16 cellular contexts compared by ENCODE assay signal in genomic region chr19:57829316-57829715, GRCh38. TPM values are rescaled to one million over a fixed set of nuclear protein-coding genes. Genes with fewer than 3 reads are reported as not detected.
DNase-seq lines count a peak whose midpoint lies in the region; ATAC-seq, FAIRE-seq and TF ChIP-seq lines count a peak whose summit lies in the region.
"Had no signal": no experiment of that assay in that cellular context is flagged by ENCODE, and none has a peak within 500 bp of the region (broad histone marks: within the 10 kb centered on the region; RNA-seq: fewer than 3 reads in every experiment).

No MANE protein-coding gene starts in this region.

- no peak overlapping the region for H3K14ac ChIP-seq in trophoblast cell (ENCODE audit: low read length)

- H3K79me2 ChIP-seq in trophoblast cell (ENCODE audit: control insufficient read depth, insufficient read depth, low read length, poor library complexity) = peaks cover 14% of the 10 kb centered on the region

- no peak overlapping the region for H2AFZ ChIP-seq in trophoblast cell (ENCODE audit: insufficient read depth, low read length, poor library complexity)
- H2AFZ ChIP-seq: PC-9 had no signal

- H3K4me2 ChIP-seq in trophoblast cell (ENCODE audit: low read length) = peak overlapping the region; percentile 20
- H3K4me2 ChIP-seq: PC-9 had no signal

- H3K9ac ChIP-seq in HUES64 (ENCODE audit: low read depth, low read length) (no peak overlapping the region), trophoblast cell (ENCODE audit: low read length) (no peak overlapping the region)

- TF ChIP-seq POLR2A in Peyer's patch (IDR thresholded peaks at IDR 0.05) = no peak

- no peak for FAIRE-seq in urothelium cell line (lab: Jason Lieb, UNC)

- H3K4me3 ChIP-seq in HUES64 (ENCODE audit: low read length) = no peak overlapping the region; the same call in 1 of the 2 replicates
- H3K4me3 ChIP-seq in brain microvascular endothelial cell (ENCODE audit: low read depth, low read length) = no peak overlapping the region
- H3K4me3 ChIP-seq in trophoblast cell (ENCODE audit: low read depth, low read length) = no peak overlapping the region
- H3K4me3 ChIP-seq in Peyer's patch = no peak overlapping the region
- H3K4me3 ChIP-seq: PC-9 had no signal

- TF ChIP-seq CTCF in brain microvascular endothelial cell (IDR thresholded peaks at IDR 0.05; ENCODE audit: low read depth, low read length, missing control alignments) (no peak), GM10248 (IDR thresholded peaks at IDR 0.05; ENCODE audit: control extremely low read depth, extremely low read depth, low read depth, missing control alignments) (no peak), Peyer's patch (IDR thresholded peaks at IDR 0.05) (no peak)

- peak overlapping the region; percentile 26 for H2BK120ac ChIP-seq in trophoblast cell (ENCODE audit: insufficient read depth, low read length, poor library complexity)

- H3K18ac ChIP-seq in trophoblast cell (ENCODE audit: low read length) = peak overlapping the region; percentile 75

- 92% methylated on average over 5 of the region's 5 CpGs for WGBS in HUES64
- no CpG with 5 or more reads among the region's 5 CpGs for WGBS in trophoblast cell (ENCODE audit: extremely low coverage, insufficient coverage, insufficient read length)

- H3K9me3 ChIP-seq in HUES64 (ENCODE audit: insufficient read depth, low read depth, low read length) (no peaks in the 10 kb centered on the region), trophoblast cell (ENCODE audit: insufficient read depth, low read depth, low read length) (no peaks in the 10 kb centered on the region), Peyer's patch (no peaks in the 10 kb centered on the region)
- H3K9me3 ChIP-seq: gastrocnemius medialis had no signal

- no peak overlapping the region for H2BK12ac ChIP-seq in trophoblast cell (ENCODE audit: low read length)

- H4K12ac ChIP-seq in trophoblast cell (ENCODE audit: low read depth, low read length) = no peak overlapping the region

- POLR2A ChIA-PET in GM10248 (lab: Yijun Ruan, JAX) = interaction anchor here (1.0 kb wide), 1 partner anchor 15 kb away, joined by 3 read pairs; the partner anchor contains the start of gene ZNF552

- CTCF ChIA-PET in GM10248 (lab: Yijun Ruan, JAX) = interaction anchor here (0.9 to 1.3 kb wide), 4 partner anchors 8 to 115 kb away, joined by 3 read pairs; partner anchors contain the start of gene ZNF552

- no peak overlapping the region for H3K23ac ChIP-seq in trophoblast cell (ENCODE audit: low read length)

- H3K27me3 ChIP-seq in HUES64 (ENCODE audit: insufficient read depth, low read length) = no peaks in the 10 kb centered on the region
- H3K27me3 ChIP-seq in brain microvascular endothelial cell (replicated peaks) = no peaks in the 10 kb centered on the region
- no peaks in the 10 kb centered on the region for H3K27me3 ChIP-seq in trophoblast cell (ENCODE audit: insufficient read depth, low read length)
- no peaks in the 10 kb centered on the region for H3K27me3 ChIP-seq in Peyer's patch
- H3K27me3 ChIP-seq: gastrocnemius medialis had no signal

- peak overlapping the region; percentile 46; the same call in 1 of the 2 replicates for H3K27ac ChIP-seq in HUES64 (ENCODE audit: low read depth, low read length)
- H3K27ac ChIP-seq in brain microvascular endothelial cell = no peak overlapping the region
- peak overlapping the region; percentile 72 for H3K27ac ChIP-seq in trophoblast cell (ENCODE audit: low read depth, low read length)
- H3K27ac ChIP-seq in Peyer's patch = no peak overlapping the region
- H3K27ac ChIP-seq: PC-9 had no signal

- DNase-seq in brain microvascular endothelial cell (peak; percentile 5), left cardiac atrium (no peak), trophoblast cell (peak; percentile 68 to 85), GM10248 (ENCODE audit: extremely low spot score) (no peak), Peyer's patch (no peak), urothelium cell line (ENCODE audit: low spot score) (no peak)
- DNase-seq: activated CD8-positive, alpha-beta memory T cell treated with anti-CD3 and anti-CD28 coated beads, Interleukin-2, amount 10 ng/mL, durations not matched to agents 7 days and 5 days; activated effector memory CD4-positive, alpha-beta T cell treated with Interleukin-2 at 50 U/mL for 16 hours; HCEC 1CT; NCI-H1417 treated with DMSO at 0.1 percent for 48 hours; NCI-H2171 had no signal

- in situ Hi-C loops in brain microvascular endothelial cell (cut with HindIII; ENCODE audit: low pct_ligation_motif_present, low sequenced_read_pairs) = no loop called here

- peak overlapping the region; percentile 74 for H2BK5ac ChIP-seq in trophoblast cell (ENCODE audit: low read depth, low read length, poor library complexity)

- H2AK5ac ChIP-seq in trophoblast cell (ENCODE audit: low read length) = no peak overlapping the region

- H3K4ac ChIP-seq in trophoblast cell (ENCODE audit: low read depth, low read length) = no peak overlapping the region

- ATAC-seq in left cardiac atrium (peak; percentile 26 to 46), HG02973 (IDR thresholded peaks at IDR 0.05; ENCODE audit: unreplicated experiment) (no peak)
- ATAC-seq: activated CD4-positive, CD25-positive, alpha-beta regulatory T cell treated with anti-CD3 and anti-CD28 coated beads, Interleukin-2, amount 50 U/mL, for 24 hours; activated CD8-positive, alpha-beta memory T cell treated with anti-CD3 and anti-CD28 coated beads, Interleukin-2, amount 10 ng/mL, durations not matched to agents 7 days and 5 days had no signal

- H3K79me1 ChIP-seq in trophoblast cell (ENCODE audit: low read length) = peaks cover 8% of the 10 kb centered on the region

- peaks cover 13% of the 10 kb centered on the region; the same call in 1 of the 2 replicates for H3K4me1 ChIP-seq in HUES64 (ENCODE audit: insufficient read depth, low read length)
- H3K4me1 ChIP-seq in trophoblast cell (ENCODE audit: control insufficient read depth in 1 of 2, insufficient read depth in 2 of 2, low read length in 2 of 2) = peaks cover 12% of the 10 kb centered on the region in 2 experiments
- peaks cover 0 to 2% (median 0%) of the 10 kb centered on the region in 4 donors for H3K4me1 ChIP-seq in Peyer's patch

- peak overlapping the region; percentile 63 for H4K91ac ChIP-seq in trophoblast cell (ENCODE audit: low read depth, low read length)

- peak overlapping the region; percentile 62 for H4K8ac ChIP-seq in trophoblast cell (ENCODE audit: low read depth, low read length)

- peaks cover 18% of the 10 kb centered on the region; the same call in 1 of the 2 replicates for H3K36me3 ChIP-seq in HUES64 (ENCODE audit: insufficient read depth, low read length)
- no peaks in the 10 kb centered on the region for H3K36me3 ChIP-seq in brain microvascular endothelial cell (replicated peaks)
- H3K36me3 ChIP-seq in trophoblast cell (ENCODE audit: control insufficient read depth in 1 of 2, insufficient read depth in 2 of 2, low read length in 2 of 2) = peaks cover 8 to 9% of the 10 kb centered on the region in 2 experiments
- peaks cover 0 to 7% (median 0%) of the 10 kb centered on the region in 3 donors for H3K36me3 ChIP-seq in Peyer's patch

- intact Hi-C loops in left cardiac atrium (cut with DNase I) = no loop called here

RNA-seq across cellular contexts. Expression of gene ZNF587B, which starts 0.8 kb away (rescaled TPM):
- 18.8 TPM for polyA plus RNA-seq in HUES64 (2013, experiment 1 of 2)
- polyA plus RNA-seq in HUES64 (2013, experiment 2 of 2) = 19.2 TPM
- total RNA-seq in left cardiac atrium = 1 to 10 TPM; 5.9 to 8.7 TPM
- polyA plus RNA-seq in trophoblast cell (2013) = 7.5 and 8.0 TPM in 2 replicates
- 10 to 100 TPM; 19.3 to 32.4 (median 25.0) TPM for total RNA-seq in Peyer's patch

RNA-seq across cellular contexts. Expression of gene ZNF552, which starts 14.6 kb away (rescaled TPM):
- polyA plus RNA-seq in HUES64 (2013, experiment 1 of 2) = 7.9 TPM
- polyA plus RNA-seq in HUES64 (2013, experiment 2 of 2) = 5.1 TPM
- 1 to 10 TPM; 3.3 to 4.6 TPM for total RNA-seq in left cardiac atrium
- 12.1 and 12.7 TPM in 2 replicates for polyA plus RNA-seq in trophoblast cell (2013)
- 10 to 100 TPM in 3 of 4 donors, 1 to 10 TPM in 1; 7.4 to 49.2 (median 37.4) TPM for total RNA-seq in Peyer's patch

RNA-seq across cellular contexts. Expression of gene ZNF587, which starts 20.3 kb away (rescaled TPM):
- polyA plus RNA-seq in HUES64 (2013, experiment 1 of 2) = 10.7 TPM
- polyA plus RNA-seq in HUES64 (2013, experiment 2 of 2) = 11.9 TPM
- 10 to 100 TPM; 18.6 to 20.9 TPM for total RNA-seq in left cardiac atrium
- 18.5 and 19.9 TPM in 2 replicates for polyA plus RNA-seq in trophoblast cell (2013)
- 10 to 100 TPM; 35.7 to 74.7 (median 62.8) TPM for total RNA-seq in Peyer's patch

RNA-seq across cellular contexts. Expression of gene ZNF814, which starts 59.5 kb away (rescaled TPM):
- 45.5 TPM for polyA plus RNA-seq in HUES64 (2013, experiment 1 of 2)
- 48.6 TPM for polyA plus RNA-seq in HUES64 (2013, experiment 2 of 2)
- total RNA-seq in left cardiac atrium = 10 to 100 TPM; 10.8 to 10.9 TPM
- polyA plus RNA-seq in trophoblast cell (2013) = 18.9 and 19.3 TPM in 2 replicates
- total RNA-seq in Peyer's patch = 10 to 100 TPM; 15.9 to 49.5 (median 30.8) TPM

RNA-seq across cellular contexts. Expression of gene ZNF586, which starts 59.8 kb away (rescaled TPM):
- polyA plus RNA-seq in HUES64 (2013, experiment 1 of 2) = 7.9 TPM
- polyA plus RNA-seq in HUES64 (2013, experiment 2 of 2) = 8.0 TPM
- total RNA-seq in left cardiac atrium (1 to 10 TPM; 9.3 to 9.5 TPM), Peyer's patch (10 to 100 TPM; 14.2 to 39.6 (median 23.8) TPM)
- 4.7 and 4.8 TPM in 2 replicates for polyA plus RNA-seq in trophoblast cell (2013)

Comparison
In these comparisons a context has a peak if more than half of its experiments do, and no peak if none do; other contexts are left out.
1. H3K27ac ChIP-seq: peak in HUES64 (single experiment) and trophoblast cell (single experiment); none in brain microvascular endothelial cell (single experiment) and Peyer's patch (0 of 4).
2. DNase-seq: peak in brain microvascular endothelial cell (single experiment) and trophoblast cell (2 of 2); none in left cardiac atrium (single experiment), GM10248 (single experiment), Peyer's patch (0 of 3) and urothelium cell line (single experiment).